In the genomic region with DNA sequence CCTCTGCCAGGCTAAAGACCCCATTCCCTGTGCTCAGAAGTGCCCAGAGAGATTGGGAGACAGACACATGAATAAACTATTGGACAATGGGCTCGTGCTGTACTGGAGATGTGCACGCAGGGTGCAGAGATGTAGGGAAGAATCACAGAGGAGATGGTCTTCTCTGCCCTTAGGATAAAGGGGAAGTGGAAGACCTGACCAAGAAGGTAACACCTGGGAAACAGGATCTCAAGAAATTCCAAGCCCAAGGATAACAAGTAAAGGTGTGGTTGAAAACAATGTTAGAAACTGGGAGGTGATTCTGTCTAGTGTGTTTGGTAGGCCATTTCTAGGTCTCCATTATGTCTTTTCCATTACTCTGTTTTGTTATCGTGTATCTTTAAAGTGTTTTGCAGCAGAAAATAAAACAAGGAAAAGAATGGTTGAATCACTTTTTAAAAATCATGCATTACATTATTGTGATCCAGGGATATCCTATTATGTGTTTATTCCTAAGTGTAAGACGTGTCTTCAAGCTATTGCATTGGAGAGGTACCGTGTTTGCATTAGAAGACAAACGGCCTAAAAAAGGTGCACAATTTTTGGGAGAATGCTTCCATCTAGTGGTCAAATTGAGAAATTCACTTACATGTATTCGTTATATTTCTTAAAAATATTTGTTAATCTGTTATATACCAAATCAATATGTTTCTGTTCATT, we compare ENCODE assay signal across 9 cellular contexts. TPM values are rescaled to one million over a fixed set of nuclear protein-coding genes. Genes with fewer than 3 reads are reported as not detected.
DNase-seq lines count a peak whose midpoint lies in the region; ATAC-seq, FAIRE-seq and TF ChIP-seq lines count a peak whose summit lies in the region.
"Had no signal": no experiment of that assay in that cellular context is flagged by ENCODE, and none has a peak within 500 bp of the region (broad histone marks: within the 10 kb centered on the region; RNA-seq: fewer than 3 reads in every experiment).

No MANE protein-coding gene starts in this region.

- H3F3A ChIP-seq in neural progenitor cell (ENCODE audit: low read depth) = no peaks in the 10 kb centered on the region

- FAIRE-seq in D721Med (lab: Jason Lieb, UNC) (peak; percentile 92), endometrium (lab: Jason Lieb, UNC) (peak; percentile 93)

- no peaks in the 10 kb centered on the region for H3K36me3 Mint-ChIP-seq in neural progenitor cell
- H3K36me3 Mint-ChIP-seq: naive thymus-derived CD8-positive, alpha-beta T cell had no signal

- DNase-seq in D721Med (ENCODE audit: insufficient read length, low spot score) = no peak
- peak; percentile 59 for DNase-seq in neural progenitor cell (ENCODE audit: low spot score)
- DNase-seq in occipital lobe (lab: John Stamatoyannopoulos, UW) = no peak
- no peak for DNase-seq in ecto neural progenitor cell (ENCODE audit: low spot score)

- H3K27ac ChIP-seq in KMS-11 (no peak overlapping the region), OCI-LY3 (ENCODE audit: low read length) (no peak overlapping the region), neural progenitor cell (no peak overlapping the region)

- no peaks in the 10 kb centered on the region for H3K36me3 ChIP-seq in KMS-11 (ENCODE audit: insufficient read depth)
- no peaks in the 10 kb centered on the region for H3K36me3 ChIP-seq in OCI-LY3 (replicated peaks; ENCODE audit: low read depth, low read length)
- H3K36me3 ChIP-seq in neural progenitor cell = no peaks in the 10 kb centered on the region

- H3K4me1 Mint-ChIP-seq in neural progenitor cell = no peaks in the 10 kb centered on the region

- H2AFZ ChIP-seq in KMS-11 (ENCODE audit: low read depth) = no peak overlapping the region
- no peak overlapping the region for H2AFZ ChIP-seq in OCI-LY3 (ENCODE audit: low read depth, low read length)
- no peak overlapping the region for H2AFZ ChIP-seq in neural progenitor cell (replicated peaks)

- H3K4me3 Mint-ChIP-seq in neural progenitor cell = no peak overlapping the region
- H3K4me3 Mint-ChIP-seq: naive thymus-derived CD8-positive, alpha-beta T cell had no signal

- H3K4me3 ChIP-seq in KMS-11 (IDR thresholded peaks at IDR 0.05; ENCODE audit: insufficient read depth, low read depth, low read length) = no peak overlapping the region
- H3K4me3 ChIP-seq in OCI-LY3 (ENCODE audit: low read length) = no peak overlapping the region
- no peak overlapping the region for H3K4me3 ChIP-seq in neural progenitor cell

- H3K9me3 ChIP-seq in OCI-LY3 (ENCODE audit: insufficient read depth, low read length) (no peaks in the 10 kb centered on the region), neural progenitor cell (ENCODE audit: low read depth) (no peaks in the 10 kb centered on the region)

- no peaks in the 10 kb centered on the region for H4K20me1 ChIP-seq in KMS-11 (ENCODE audit: insufficient read depth)
- H4K20me1 ChIP-seq in OCI-LY3 (ENCODE audit: insufficient read depth, low read length) = no peaks in the 10 kb centered on the region
- no peaks in the 10 kb centered on the region for H4K20me1 ChIP-seq in neural progenitor cell (ENCODE audit: low read depth)

- H3K27ac Mint-ChIP-seq in neural progenitor cell = no peak overlapping the region
- H3K27ac Mint-ChIP-seq: naive thymus-derived CD8-positive, alpha-beta T cell had no signal

- H3K9me3 Mint-ChIP-seq in neural progenitor cell = no peaks in the 10 kb centered on the region
- H3K9me3 Mint-ChIP-seq: naive thymus-derived CD8-positive, alpha-beta T cell had no signal

- H3K79me2 ChIP-seq in KMS-11 (ENCODE audit: insufficient read depth, low read depth) (no peaks in the 10 kb centered on the region), OCI-LY3 (ENCODE audit: low read length) (no peaks in the 10 kb centered on the region), neural progenitor cell (ENCODE audit: low read depth) (no peaks in the 10 kb centered on the region)

- H3K9ac ChIP-seq in KMS-11 (no peak overlapping the region), OCI-LY3 (ENCODE audit: low read length) (no peak overlapping the region), neural progenitor cell (no peak overlapping the region)

- no peaks in the 10 kb centered on the region for H3K4me1 ChIP-seq in KMS-11 (ENCODE audit: low read depth, poor library complexity, severe bottlenecking)
- H3K4me1 ChIP-seq in OCI-LY3 (ENCODE audit: low read length) = peaks cover 5% of the 10 kb centered on the region; the same call in 1 of the 2 replicates
- H3K4me1 ChIP-seq in neural progenitor cell = no peaks in the 10 kb centered on the region

- TF ChIP-seq CTCF in D721Med (IDR thresholded peaks at IDR 0.05; ENCODE audit: insufficient read depth, missing control alignments) (peak; percentile 74), KMS-11 (conservative IDR thresholded peaks at IDR 0.05; ENCODE audit: low read depth, low read length) (peak; percentile 91), OCI-LY3 (IDR thresholded peaks at IDR 0.05; ENCODE audit: low read depth, low read length) (peak; percentile 78), neural progenitor cell (IDR thresholded peaks at IDR 0.05) (peak; percentile 78)

- ATAC-seq in GM19455 (IDR thresholded peaks at IDR 0.05; ENCODE audit: unreplicated experiment) = peak; percentile 51
- ATAC-seq: naive thymus-derived CD8-positive, alpha-beta T cell had no signal

- no peak overlapping the region for H3K4me2 ChIP-seq in KMS-11
- H3K4me2 ChIP-seq in OCI-LY3 (ENCODE audit: low read length) = no peak overlapping the region
- H3K4me2 ChIP-seq in neural progenitor cell = no peak overlapping the region

- H3K27me3 Mint-ChIP-seq in neural progenitor cell (ENCODE audit: insufficient read depth, low read depth) = peaks cover 6% of the 10 kb centered on the region

- H3K27me3 ChIP-seq in KMS-11 (ENCODE audit: insufficient read depth, low read depth) (no peaks in the 10 kb centered on the region), OCI-LY3 (ENCODE audit: low read depth, low read length) (peaks cover 15% of the 10 kb centered on the region), neural progenitor cell (no peaks in the 10 kb centered on the region)

RNA-seq across cellular contexts. Expression of a gene that starts 40.8 kb away (rescaled TPM):
- total RNA-seq in neural progenitor cell (ENCODE audit: low replicate concordance) (52.7 and 70.1 TPM in 2 replicates), occipital lobe (69.9 TPM)
